In the genomic region with DNA sequence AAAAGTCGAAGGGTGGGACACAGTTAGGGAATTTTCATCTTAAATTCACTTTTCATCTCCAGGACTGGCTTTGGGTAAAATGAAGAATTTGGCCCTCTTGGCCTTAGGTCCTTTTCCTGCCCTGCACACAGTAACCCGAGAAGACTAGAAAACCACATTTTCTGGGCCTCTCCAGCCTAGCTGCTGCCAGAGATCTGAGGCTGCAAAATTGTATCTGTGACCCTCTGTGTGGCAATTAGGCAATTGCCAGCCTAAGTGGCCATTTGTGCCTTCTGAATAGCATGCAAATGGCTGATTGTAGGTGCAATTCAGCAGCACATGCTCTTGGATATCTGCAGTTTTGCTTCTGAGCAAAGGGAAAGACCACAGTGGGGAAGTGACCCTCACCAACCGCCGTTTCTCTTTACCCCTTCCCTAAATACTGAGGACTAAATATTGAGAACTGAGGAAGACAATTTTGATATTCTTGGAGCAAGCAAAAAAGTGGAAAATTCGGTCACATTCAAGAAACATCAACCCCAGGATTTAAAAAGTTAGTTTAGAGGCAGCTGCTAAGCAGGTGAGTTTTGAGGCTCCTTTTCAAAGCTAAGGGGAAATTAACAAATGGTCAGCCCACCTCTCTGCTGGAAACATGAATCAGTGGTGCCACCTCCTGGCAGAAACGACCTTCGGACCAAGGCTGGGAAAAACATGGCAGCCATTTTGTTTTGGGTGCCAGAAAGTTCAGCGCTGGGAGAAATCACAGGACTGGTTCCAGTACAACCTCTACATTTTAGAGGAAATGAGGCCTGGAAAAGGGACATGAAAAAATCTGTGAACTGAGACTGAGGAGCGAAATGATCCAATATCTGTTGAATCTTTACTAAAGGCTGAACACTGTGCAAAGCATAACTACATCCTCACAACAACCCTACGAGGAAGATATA, we compare ENCODE assay signal across 8 cellular contexts. TPM values are rescaled to one million over a fixed set of nuclear protein-coding genes. Genes with fewer than 3 reads are reported as not detected.
DNase-seq lines count a peak whose midpoint lies in the region; ATAC-seq and TF ChIP-seq lines count a peak whose summit lies in the region.

No MANE protein-coding gene starts in this region.

- no peaks in the 10 kb centered on the region for H3K4me1 ChIP-seq in right lobe of liver

- WGBS in right lobe of liver (ENCODE audit: insufficient coverage, low coverage, low lambda C conversion rate, missing lambda C conversion rate): 41% methylated on average over 9 of the region's 10 CpGs

- DNase-seq in CD1c-positive myeloid dendritic cell (ENCODE audit: extremely low spot score) (peak; percentile 10), GM13976 (ENCODE audit: low spot score) (peak; percentile 66), NCI-H1048 (lab: John Stamatoyannopoulos, UW) (peak; percentile 33), amniotic epithelial cell (ENCODE audit: low read depth) (peak; percentile 59), right lobe of liver (no peak), SIG-M5 (lab: John Stamatoyannopoulos, UW) (no peak), occipital lobe (lab: John Stamatoyannopoulos, UW) (no peak)

- intact Hi-C loops in right lobe of liver (cut with DNase I): no loop called here

- ATAC-seq in right lobe of liver (no peak), GM21786 (IDR thresholded peaks at IDR 0.05; ENCODE audit: unreplicated experiment) (no peak)

- no peaks in the 10 kb centered on the region for H3K27me3 ChIP-seq in right lobe of liver

- no peaks in the 10 kb centered on the region for H3K9me3 ChIP-seq in right lobe of liver

- in situ Hi-C loops in GM13976 (cut with MboI; ENCODE audit: low sequenced_read_pairs, unreplicated experiment): no loop called here

- TF ChIP-seq CTCF in GM13976 (IDR thresholded peaks at IDR 0.05; ENCODE audit: borderline replicate concordance, control extremely low read depth, extremely low read depth, insufficient read depth, missing control alignments) (peak; percentile 54), right lobe of liver (IDR thresholded peaks at IDR 0.05) (peak in 3 of 4 donors; percentile 11 to 22 (median 14))

- no peak overlapping the region for H3K4me3 ChIP-seq in right lobe of liver

- no peak overlapping the region for H3K27ac ChIP-seq in right lobe of liver

- TF ChIP-seq POLR2A in right lobe of liver (IDR thresholded peaks at IDR 0.05): no peak

- H3K36me3 ChIP-seq in right lobe of liver: no peaks in the 10 kb centered on the region

RNA-seq across cellular contexts. Expression of a gene that starts 56.6 kb away (rescaled TPM):
- under 1 TPM; 0.06 to 0.22 (median 0.12) TPM for total RNA-seq in right lobe of liver
- total RNA-seq in occipital lobe: 3.0 TPM

Comparison
In these comparisons a context has a peak if more than half of its experiments do, and no peak if none do; other contexts are left out.
1. DNase-seq: peak in CD1c-positive myeloid dendritic cell (single experiment), GM13976 (single experiment), NCI-H1048 (single experiment) and amniotic epithelial cell (single experiment); none in right lobe of liver (0 of 3), SIG-M5 (single experiment) and occipital lobe (single experiment).